ENCODE assay signal across 2 cellular contexts in the genomic region with DNA sequence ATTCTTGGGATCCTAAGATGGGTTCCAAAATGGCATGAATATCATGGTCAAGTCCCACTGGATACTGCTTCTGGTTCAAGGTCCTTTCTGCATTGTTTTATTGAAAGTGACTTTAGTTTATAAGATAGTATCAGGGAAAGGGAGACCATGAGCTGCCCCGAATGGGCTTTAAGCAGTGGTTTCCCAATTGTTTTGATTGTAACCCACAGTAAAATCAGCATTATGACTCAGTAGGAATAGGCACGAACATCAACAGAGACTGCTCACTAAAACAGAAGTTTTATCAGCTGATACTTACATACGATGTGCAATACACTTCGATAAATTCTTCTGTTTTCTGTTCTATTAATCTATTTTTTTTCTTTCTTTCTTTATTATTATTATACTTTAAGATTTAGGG. TPM values are rescaled to one million over a fixed set of nuclear protein-coding genes. Genes with fewer than 3 reads are reported as not detected.
"Had no signal": no experiment of that assay in that cellular context is flagged by ENCODE, and none has a peak within 500 bp of the region (broad histone marks: within the 10 kb centered on the region; RNA-seq: fewer than 3 reads in every experiment).

No MANE protein-coding gene starts in this region.

RNA-seq across cellular contexts. Expression of gene ZNF112, which starts 32.8 kb away (rescaled TPM):
- total RNA-seq: natural killer cell treated with Interleukin-12 subunit alpha and Interleukin-12 subunit beta and Interleukin-15 and Interleukin-18, amount 100 ng/mL, for 72 hours had no signal
- polyA plus RNA-seq: naive thymus-derived CD4-positive, alpha-beta T cell had no signal
